Comparison of ENCODE assay signal across 8 cellular contexts in the genomic region with DNA sequence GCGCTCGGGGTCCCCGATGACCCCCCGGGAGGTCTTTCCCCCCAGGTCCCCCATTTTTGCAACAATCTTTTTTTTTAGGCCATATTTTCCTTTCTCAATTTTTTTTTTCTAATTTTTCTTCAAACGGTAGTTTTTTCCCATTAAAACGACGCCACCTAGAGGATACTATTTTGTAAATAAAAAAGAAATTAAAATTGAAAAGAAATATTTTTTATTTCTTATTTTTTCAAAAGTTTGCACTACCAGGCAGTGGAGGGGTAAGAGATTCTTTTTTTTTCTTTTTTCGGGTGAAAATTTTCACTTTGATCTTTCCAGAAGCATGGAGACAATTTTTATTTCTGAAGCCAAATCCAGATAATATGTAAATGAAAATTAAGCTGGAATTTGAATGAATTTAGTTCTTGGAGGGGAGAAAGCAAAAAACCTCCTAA. TPM values are rescaled to one million over a fixed set of nuclear protein-coding genes. Genes with fewer than 3 reads are reported as not detected.
DNase-seq lines count a peak whose midpoint lies in the region; ATAC-seq and TF ChIP-seq lines count a peak whose summit lies in the region.

No MANE protein-coding gene starts in this region.

- H3K4me2 ChIP-seq in skeletal muscle satellite cell (ENCODE audit: low read length): peak overlapping the region; percentile 78

- H3K36me3 ChIP-seq in HAP-1 (replicated peaks) (0 out of 2 replicates have a peak, but pooled peaks cover 2% of the 10 kb centered on the region), WERI-Rb-1 (no peaks in the 10 kb centered on the region), skeletal muscle satellite cell (ENCODE audit: insufficient read depth, low read length) (no peaks in the 10 kb centered on the region)

- H3K4me1 ChIP-seq in HAP-1: peaks cover 2% of the 10 kb centered on the region; the same call in 1 of the 2 replicates
- no peaks in the 10 kb centered on the region for H3K4me1 ChIP-seq in right cardiac atrium (ENCODE audit: control insufficient read depth, insufficient read depth, low read length)
- H3K4me1 ChIP-seq in skeletal muscle satellite cell (ENCODE audit: control insufficient read depth, insufficient read depth, low read length): peaks cover 7% of the 10 kb centered on the region

- ATAC-seq in right cardiac atrium (no peak), GM18519 (IDR thresholded peaks at IDR 0.05; ENCODE audit: low FRiP score, unreplicated experiment) (no peak), HG03175 (IDR thresholded peaks at IDR 0.05; ENCODE audit: unreplicated experiment) (no peak)

- no peak overlapping the region for H3K27ac ChIP-seq in WERI-Rb-1
- no peak overlapping the region for H3K27ac ChIP-seq in right cardiac atrium (ENCODE audit: low read length)

- peak overlapping the region; percentile 80 for H3K9ac ChIP-seq in skeletal muscle satellite cell (ENCODE audit: low read depth, low read length)

- under 1% methylated on average over 8 of the region's 8 CpGs for WGBS in right cardiac atrium

- H3K9me3 ChIP-seq in HAP-1: no peaks in the 10 kb centered on the region
- no peaks in the 10 kb centered on the region for H3K9me3 ChIP-seq in WERI-Rb-1 (ENCODE audit: severe bottlenecking)
- no peaks in the 10 kb centered on the region for H3K9me3 ChIP-seq in right cardiac atrium (ENCODE audit: control insufficient read depth, low read length)
- no peaks in the 10 kb centered on the region for H3K9me3 ChIP-seq in skeletal muscle satellite cell (replicated peaks; ENCODE audit: low read length)

- DNase-seq in AG09309 (ENCODE audit: low read depth) (no peak), HAP-1 (ENCODE audit: low spot score in 2 of 2) (no peak), WERI-Rb-1 (no peak), right cardiac atrium (no peak), nucleus accumbens (lab: John Stamatoyannopoulos, UW) (no peak)

- H3K27me3 ChIP-seq in HAP-1 (ENCODE audit: low read depth): no peaks in the 10 kb centered on the region
- peaks cover 60% of the 10 kb centered on the region for H3K27me3 ChIP-seq in WERI-Rb-1 (ENCODE audit: insufficient read depth, low read depth, severe bottlenecking)
- no peaks in the 10 kb centered on the region for H3K27me3 ChIP-seq in right cardiac atrium (ENCODE audit: control insufficient read depth, insufficient read depth)
- peaks cover 13% of the 10 kb centered on the region for H3K27me3 ChIP-seq in skeletal muscle satellite cell (ENCODE audit: control insufficient read depth, insufficient read depth, low read length)

- peak; percentile 32 for TF ChIP-seq CTCF in AG09309 (IDR thresholded peaks at IDR 0.05; ENCODE audit: control insufficient read depth, insufficient read depth, low read depth, low read length, missing control alignments)
- TF ChIP-seq CTCF in WERI-Rb-1 (IDR thresholded peaks at IDR 0.05; ENCODE audit: low read depth, low read length): no peak

- in situ Hi-C loops in HAP-1 (cut with MboI; ENCODE audit: low sequenced_read_pairs): no loop called here

- H3K4me3 ChIP-seq in AG09309 (ENCODE audit: control insufficient read depth, low read depth, low read length) (peak overlapping the region; percentile 56), HAP-1 (peak overlapping the region; percentile 88), WERI-Rb-1 (ENCODE audit: low read depth, low read length) (peak overlapping the region; percentile 71), right cardiac atrium (ENCODE audit: low read length) (peak overlapping the region; percentile 100), skeletal muscle satellite cell (ENCODE audit: low read length) (peak overlapping the region; percentile 79)

- intact Hi-C loops in right cardiac atrium (cut with DNase I): no loop called here

RNA-seq across cellular contexts. Expression of a gene that starts 0.7 kb away (rescaled TPM):
- total RNA-seq in right cardiac atrium: 1 to 10 TPM; 2.6 to 3.3 (median 2.9) TPM
- polyA plus RNA-seq in right cardiac atrium: 1.4 TPM
- 3.5 and 4.6 TPM in 2 replicates for total RNA-seq in skeletal muscle satellite cell (2012; rRNA removed)
